Comparison of ENCODE assay signal across 27 cellular contexts in the genomic region with DNA sequence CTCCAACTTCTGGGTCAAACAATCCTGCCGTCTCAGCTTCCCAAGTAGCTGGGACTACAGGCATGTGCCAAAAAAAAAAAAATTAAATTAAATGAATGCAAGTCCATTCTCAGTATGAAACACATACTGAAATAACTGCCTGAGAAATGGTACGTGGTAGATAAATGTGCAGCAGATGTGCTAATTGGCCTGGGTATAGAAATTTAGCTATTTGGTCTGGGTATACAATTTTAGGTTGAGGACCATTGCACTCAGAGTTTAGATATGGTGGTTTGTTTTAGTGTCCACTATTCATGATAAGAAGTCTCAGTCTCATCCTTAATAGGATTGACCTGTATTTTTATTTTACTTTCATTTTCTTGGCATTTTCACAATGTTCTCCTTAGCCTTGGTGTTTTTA. TPM values are rescaled to one million over a fixed set of nuclear protein-coding genes. Genes with fewer than 3 reads are reported as not detected.
"Had no signal": no experiment of that assay in that cellular context is flagged by ENCODE, and none has a peak within 500 bp of the region (broad histone marks: within the 10 kb centered on the region; RNA-seq: fewer than 3 reads in every experiment).

No MANE protein-coding gene starts in this region.

- H3K4me3 ChIP-seq: colonic mucosa, coronary artery, dorsolateral prefrontal cortex, esophagus muscularis mucosa, esophagus squamous epithelium, gastrocnemius medialis, gastroesophageal sphincter, heart left ventricle, heart right ventricle had no signal

- H3K9me3 ChIP-seq: colonic mucosa, esophagus squamous epithelium, gastrocnemius medialis, gastroesophageal sphincter had no signal

- DNase-seq: colonic mucosa; cortex of kidney; dermis blood vessel endothelial cell; dorsolateral prefrontal cortex; effector CD4-positive, alpha-beta T cell; effector CD8-positive, alpha-beta T cell; effector memory CD4-positive, alpha-beta T cell; effector memory CD8-positive, alpha-beta T cell; endodermal cell; erythroblast; esophagus squamous epithelium; foreskin fibroblast; foreskin keratinocyte; foreskin melanocyte; gastrocnemius medialis; glutamatergic neuron; head of caudate nucleus; heart left ventricle; heart right ventricle had no signal

- H3K4me1 ChIP-seq: colonic mucosa, esophagus muscularis mucosa, esophagus squamous epithelium, foreskin keratinocyte, gastrocnemius medialis, gastroesophageal sphincter, heart left ventricle, heart right ventricle had no signal

- H3K27ac ChIP-seq: colonic mucosa, coronary artery, dorsolateral prefrontal cortex, epithelial cell of prostate, esophagus muscularis mucosa, esophagus squamous epithelium, foreskin keratinocyte, gastrocnemius medialis, gastroesophageal sphincter, heart left ventricle, heart right ventricle had no signal

- FAIRE-seq: endometrium, endothelial cell of umbilical vein, frontal cortex had no signal

- H3K36me3 ChIP-seq: colonic mucosa, esophagus muscularis mucosa, esophagus squamous epithelium, gastrocnemius medialis, gastroesophageal sphincter, heart left ventricle, heart right ventricle had no signal

- ATAC-seq: effector memory CD8-positive, alpha-beta T cell; esophagus mucosa; foreskin keratinocyte; gastrocnemius medialis; gastroesophageal sphincter; heart left ventricle; heart right ventricle had no signal

- H3K27me3 ChIP-seq: colonic mucosa, esophagus muscularis mucosa, esophagus squamous epithelium, foreskin keratinocyte, gastrocnemius medialis, gastroesophageal sphincter, heart left ventricle, heart right ventricle had no signal

RNA-seq across cellular contexts. Expression of gene GYG2, which starts 9.2 kb away (rescaled TPM):
- polyA plus RNA-seq: foreskin keratinocyte had no signal
